8 cellular contexts compared by ENCODE assay signal in the genomic region with DNA sequence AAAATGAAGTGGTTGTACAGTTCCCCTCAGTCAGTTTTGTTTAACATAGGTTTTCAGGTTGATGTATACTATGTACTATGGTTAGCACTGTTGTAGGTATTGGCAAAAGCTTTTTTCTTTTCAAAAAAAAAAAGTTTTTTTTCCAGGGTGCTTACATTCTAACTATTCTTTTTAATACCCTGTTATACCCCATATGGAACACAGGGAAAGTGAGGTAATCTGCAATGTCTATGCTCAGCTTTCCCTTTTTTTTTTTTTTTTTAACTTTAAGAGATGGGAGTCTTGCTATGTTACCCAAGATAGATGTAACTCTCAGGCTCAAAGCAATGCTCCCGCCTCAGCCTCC. TPM values are rescaled to one million over a fixed set of nuclear protein-coding genes. Genes with fewer than 3 reads are reported as not detected.
DNase-seq lines count a peak whose midpoint lies in the region; ATAC-seq and TF ChIP-seq lines count a peak whose summit lies in the region.

No MANE protein-coding gene starts in this region.

- no peaks in the 10 kb centered on the region for H3K27me3 ChIP-seq in HCT116 (ENCODE audit: insufficient read depth, low read length)
- no peaks in the 10 kb centered on the region for H3K27me3 ChIP-seq in gastroesophageal sphincter
- no peaks in the 10 kb centered on the region for H3K27me3 ChIP-seq in smooth muscle cell (ENCODE audit: low read depth)

- BruUV-seq in HCT116 (replicated peaks; lab: Mats Ljungman, UMichigan): no TSS peak

- H3F3A ChIP-seq in smooth muscle cell (ENCODE audit: low read depth): peaks cover 18% of the 10 kb centered on the region

- no peaks in the 10 kb centered on the region for H3K27me3 Mint-ChIP-seq in T-helper 17 cell

- peaks cover 14% of the 10 kb centered on the region for H3K4me1 Mint-ChIP-seq in T-helper 17 cell

- H3K4me2 ChIP-seq in HCT116 (ENCODE audit: low read length) (peak overlapping the region; percentile 99), smooth muscle cell (peak overlapping the region; percentile 98)

- CTCF ChIA-PET in HCT116 (lab: Charles Lee): no interaction called here

- intact Hi-C loops in HCT116 (cut with micrococcal nuclease): loop anchor here (10.0 kb wide), 1 partner anchor 199 kb away; the partner anchor contains the start of gene EDAR

- WGBS in gastroesophageal sphincter (ENCODE audit: low coverage in 1 of 2), 2 donors: 0% methylated on average over 1 of the region's 1 CpG; no CpG with 5 or more reads in 1 of the 2 donors
- WGBS in smooth muscle cell (ENCODE audit: low lambda C conversion rate): 0% methylated on average over 1 of the region's 1 CpG

- H3K9me2 ChIP-seq in HCT116 (ENCODE audit: insufficient read depth): no peaks in the 10 kb centered on the region

- H3K36me3 ChIP-seq in HCT116 (ENCODE audit: control insufficient read depth in 1 of 2, insufficient read depth in 2 of 2, low read length in 2 of 2): peaks cover 20 to 21% of the 10 kb centered on the region in 2 experiments; a peak in 3 of 4 replicates
- H3K36me3 ChIP-seq in gastroesophageal sphincter: peaks cover 3 to 36% of the 10 kb centered on the region in 2 donors
- H3K36me3 ChIP-seq in smooth muscle cell (ENCODE audit: low read depth): peaks cover 9% of the 10 kb centered on the region

- peak overlapping the region; percentile 98 for H3K4me3 Mint-ChIP-seq in T-helper 17 cell

- H4K20me1 ChIP-seq in HCT116 (ENCODE audit: insufficient read depth) (no peaks in the 10 kb centered on the region), smooth muscle cell (ENCODE audit: low read depth) (no peaks in the 10 kb centered on the region)

- no peak for TF ChIP-seq EP300 in gastroesophageal sphincter (IDR thresholded peaks at IDR 0.05)

- H3K9ac ChIP-seq in HCT116 (ENCODE audit: low read length): peak overlapping the region; percentile 85
- no peak overlapping the region for H3K9ac ChIP-seq in smooth muscle cell (ENCODE audit: low read depth)

- H3K27ac Mint-ChIP-seq in T-helper 17 cell: peak overlapping the region; percentile 95

- no peak for TF ChIP-seq CTCF in HCT116 (IDR thresholded peaks at IDR 0.05 in 2 of 3, conservative IDR thresholded peaks at IDR 0.05 in 1 of 3; ENCODE audit: borderline replicate concordance in 1 of 3, insufficient read depth in 1 of 3, low read depth in 2 of 3, low read length in 2 of 3)
- no peak for TF ChIP-seq CTCF in gastroesophageal sphincter (IDR thresholded peaks at IDR 0.05)
- no peak for TF ChIP-seq CTCF in smooth muscle cell (IDR thresholded peaks at IDR 0.05; ENCODE audit: borderline replicate concordance, insufficient read depth, poor library complexity, severe bottlenecking)

- POLR2A ChIA-PET in HCT116 (lab: Charles Lee): no interaction called here

- H3K4me3 ChIP-seq in HCT116 (replicated peaks in 1 of 2; ENCODE audit: low read depth in 1 of 2, low read length in 2 of 2): peak overlapping the region; percentile 80 to 81
- H3K4me3 ChIP-seq in gastroesophageal sphincter: peak overlapping the region; percentile 52 to 86
- peak overlapping the region; percentile 83 for H3K4me3 ChIP-seq in smooth muscle cell

- H3K9me3 ChIP-seq in HCT116 (ENCODE audit: control insufficient read depth in 1 of 2, insufficient read depth in 1 of 2, low read depth in 1 of 2, low read length in 2 of 2) (no peaks in the 10 kb centered on the region), T-helper 17 cell (ENCODE audit: control insufficient read depth, low read length, poor library complexity, severe bottlenecking) (no peaks in the 10 kb centered on the region), gastroesophageal sphincter (no peaks in the 10 kb centered on the region), smooth muscle cell (replicated peaks; ENCODE audit: low read depth) (no peaks in the 10 kb centered on the region)

- ATAC-seq in HCT116 (no peak), T-helper 17 cell (no peak), gastroesophageal sphincter (no peak)

- TF ChIP-seq POLR2A in HCT116 (IDR thresholded peaks at IDR 0.05; ENCODE audit: borderline replicate concordance, extremely low read depth, insufficient read depth, insufficient read length) (no peak), gastroesophageal sphincter (IDR thresholded peaks at IDR 0.05) (no peak)

- peak overlapping the region; percentile 72 for H3K27ac ChIP-seq in HCT116 (ENCODE audit: low read depth, low read length)
- H3K27ac ChIP-seq in gastroesophageal sphincter: peak overlapping the region in 3 of 4 donors; percentile 81 to 86 (median 84)
- peak overlapping the region; percentile 71 for H3K27ac ChIP-seq in smooth muscle cell (ENCODE audit: low read depth)

- H2AFZ ChIP-seq in HCT116 (ENCODE audit: low read depth, low read length, poor library complexity, severe bottlenecking): no peak overlapping the region
- no peak overlapping the region for H2AFZ ChIP-seq in smooth muscle cell (ENCODE audit: low read depth)

- H3K4me1 ChIP-seq in HCT116 (ENCODE audit: control insufficient read depth in 1 of 2, insufficient read depth in 2 of 2, low read length in 2 of 2): peaks cover 6 to 19% of the 10 kb centered on the region in 2 experiments; a peak in 2 of 4 replicates
- peaks cover 0 to 15% (median 3%) of the 10 kb centered on the region in 3 donors for H3K4me1 ChIP-seq in gastroesophageal sphincter
- H3K4me1 ChIP-seq in smooth muscle cell (ENCODE audit: low read depth): peaks cover 7% of the 10 kb centered on the region

- H3K79me2 ChIP-seq in HCT116 (ENCODE audit: insufficient read depth, low read length) (peaks cover 32% of the 10 kb centered on the region), smooth muscle cell (ENCODE audit: low read depth) (no peaks in the 10 kb centered on the region)

- peaks cover 7% of the 10 kb centered on the region for H3K36me3 Mint-ChIP-seq in T-helper 17 cell (ENCODE audit: low read depth)

- no peak for TF ChIP-seq RAD21 in HCT116 (IDR thresholded peaks at IDR 0.05; ENCODE audit: low read depth)

- RAD21 ChIA-PET in HCT116 (lab: Charles Lee; ENCODE audit: low non-redundant PET in 1 of 2, low total read pairs in 2 of 2, uncharacterized antibody in 2 of 2, unreplicated experiment in 2 of 2): no interaction called here

- DNase-seq in HCT116 (ENCODE audit: low read depth, low spot score) (no peak), T-helper 17 cell (no peak), smooth muscle cell (lab: John Stamatoyannopoulos, UW; ENCODE audit: unreplicated experiment) (no peak), NCI-H2171 (lab: John Stamatoyannopoulos, UW) (no peak), NCI-H1048 (lab: John Stamatoyannopoulos, UW) (no peak), SHP77 (lab: John Stamatoyannopoulos, UW) (no peak), NCI-H1930 (lab: John Stamatoyannopoulos, UW) (no peak)

TF ChIP-seq in HCT116, 20 proteins besides CTCF, POLR2A, EP300 and RAD21:
- TF ChIP-seq CBX3 (IDR thresholded peaks at IDR 0.05; ENCODE audit: low read depth) (no peak), SP1 (IDR thresholded peaks at IDR 0.05; ENCODE audit: low read depth) (peak; percentile 3; the same call in 1 of the 2 replicates), TCF7L2 (IDR thresholded peaks at IDR 0.05; ENCODE audit: borderline replicate concordance, extremely low read depth, insufficient read depth, insufficient read length) (no peak), ELF1 (IDR thresholded peaks at IDR 0.05; ENCODE audit: borderline replicate concordance, low read depth) (no peak), ZNF274 (IDR thresholded peaks at IDR 0.05; ENCODE audit: low read depth, low read length) (no peak), EZH2 (IDR thresholded peaks at IDR 0.05) (no peak), EGR1 (IDR thresholded peaks at IDR 0.05; ENCODE audit: low read depth) (no peak)

RNA-seq across cellular contexts. Expression of gene CCDC138, which starts 0.6 kb away (rescaled TPM):
- total RNA-seq in HCT116 (2021; ENCODE audit: unreplicated experiment) (13.4 TPM), T-helper 17 cell (1 to 10 TPM; 2.2 to 4.1 TPM), gastroesophageal sphincter (1 to 10 TPM; 1.5 to 2.7 (median 2.1) TPM), smooth muscle cell (5.9 and 24.3 TPM in 2 replicates)
- 1.9 and 4.2 TPM in 2 replicates for polyA plus RNA-seq in HCT116 (2012)
- polyA plus RNA-seq in smooth muscle cell: 2.7 and 5.8 TPM in 2 replicates
